In the genomic region with DNA sequence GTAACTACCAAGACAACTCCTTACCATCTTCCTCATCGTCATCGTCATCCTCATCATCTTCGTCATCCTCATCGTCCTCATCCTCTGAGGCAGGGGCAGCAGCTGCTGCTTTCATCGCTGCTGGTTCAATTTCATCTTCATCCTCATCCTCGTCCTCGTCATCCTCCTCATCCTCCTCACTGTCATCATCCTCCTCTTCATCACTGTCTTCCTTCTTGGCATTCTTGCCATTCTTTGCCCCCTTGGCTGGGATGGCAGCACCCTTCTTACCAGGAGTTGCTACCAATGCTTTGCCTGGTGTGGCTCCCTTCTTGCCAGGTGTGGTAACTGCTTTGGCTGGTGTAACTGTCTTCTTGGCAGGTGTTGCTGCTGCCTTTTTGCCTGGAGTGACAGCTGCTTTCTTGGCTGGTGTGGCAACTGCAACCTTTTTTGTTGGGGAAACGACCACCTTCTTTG, we compare ENCODE assay signal across 13 cellular contexts. TPM values are rescaled to one million over a fixed set of nuclear protein-coding genes. Genes with fewer than 3 reads are reported as not detected.
DNase-seq lines count a peak whose midpoint lies in the region; FAIRE-seq and TF ChIP-seq lines count a peak whose summit lies in the region.
"Had no signal": no experiment of that assay in that cellular context is flagged by ENCODE, and none has a peak within 500 bp of the region (broad histone marks: within the 10 kb centered on the region; RNA-seq: fewer than 3 reads in every experiment).

No MANE protein-coding gene starts in this region.

- H3K27me3 Mint-ChIP-seq in glutamatergic neuron (ENCODE audit: unreplicated experiment) (peaks cover 8% of the 10 kb centered on the region), type B pancreatic cell (no peaks in the 10 kb centered on the region)
- H3K27me3 Mint-ChIP-seq: B cell had no signal

- peaks cover 63% of the 10 kb centered on the region for H3K36me3 ChIP-seq in right atrium auricular region

- H3K4me1 Mint-ChIP-seq in glutamatergic neuron (ENCODE audit: low read depth, unreplicated experiment), result peaks cover 13% of the 10 kb centered on the region
- H3K4me1 Mint-ChIP-seq in type B pancreatic cell (ENCODE audit: unreplicated experiment), result peaks cover 28% of the 10 kb centered on the region

- FAIRE-seq in D721Med (lab: Jason Lieb, UNC), result no peak

- intact Hi-C loops in cardiac septum (cut with DNase I), result no loop called here

- POLR2A ChIA-PET in RWPE1 (lab: Yijun Ruan, JAX; ENCODE audit: low non-redundant PET), result no interaction called here

- peaks cover 0 to 32% of the 10 kb centered on the region in 2 donors for H3K4me1 ChIP-seq in right atrium auricular region

- no peak for TF ChIP-seq CTCF in right atrium auricular region (IDR thresholded peaks at IDR 0.05)
- TF ChIP-seq CTCF in RWPE1 (conservative IDR thresholded peaks at IDR 0.05; ENCODE audit: low read depth), result no peak
- TF ChIP-seq CTCF in glutamatergic neuron (IDR thresholded peaks at IDR 0.05; ENCODE audit: partially characterized antibody, unreplicated experiment), result no peak
- no peak for TF ChIP-seq CTCF in type B pancreatic cell (conservative IDR thresholded peaks at IDR 0.05)
- TF ChIP-seq CTCF in D721Med (IDR thresholded peaks at IDR 0.05; ENCODE audit: insufficient read depth, missing control alignments), result no peak

- no peak overlapping the region for H3K27ac Mint-ChIP-seq in glutamatergic neuron (ENCODE audit: unreplicated experiment)
- H3K27ac Mint-ChIP-seq in type B pancreatic cell, result peak overlapping the region; percentile 99
- H3K27ac Mint-ChIP-seq: B cell had no signal

- peak; percentile 6 for DNase-seq in cardiac septum (ENCODE audit: low spot score)
- DNase-seq in right atrium auricular region (ENCODE audit: low spot score), result no peak
- no peak for DNase-seq in RWPE1 (ENCODE audit: low spot score)
- no peak for DNase-seq in glutamatergic neuron
- DNase-seq in type B pancreatic cell (ENCODE audit: extremely low spot score, unreplicated experiment), result no peak
- DNase-seq in stimulated activated CD4-positive, alpha-beta T cell treated with anti-CD3 and anti-CD28 coated beads, Interleukin-15, amount 100 ng/mL, for 24 hours, result no peak
- no peak for DNase-seq in KG1 (lab: John Stamatoyannopoulos, UW)
- no peak for DNase-seq in D721Med (ENCODE audit: insufficient read length, low spot score)
- DNase-seq: colonic mucosa, foreskin keratinocyte, left cardiac atrium, NCI-H1694 had no signal

- H3K36me3 Mint-ChIP-seq in glutamatergic neuron (ENCODE audit: unreplicated experiment) (peaks cover 6% of the 10 kb centered on the region), type B pancreatic cell (peaks cover 56% of the 10 kb centered on the region)

- H3K4me3 ChIP-seq in right atrium auricular region, result no peak overlapping the region
- H3K4me3 ChIP-seq: colonic mucosa had no signal

- no peaks in the 10 kb centered on the region for H3K27me3 ChIP-seq in right atrium auricular region
- H3K27me3 ChIP-seq: colonic mucosa, foreskin keratinocyte had no signal

- H3K9me3 Mint-ChIP-seq in glutamatergic neuron (ENCODE audit: unreplicated experiment), result peaks cover 5% of the 10 kb centered on the region
- H3K9me3 Mint-ChIP-seq in type B pancreatic cell, result no peaks in the 10 kb centered on the region

- no peak overlapping the region for H3K27ac ChIP-seq in right atrium auricular region
- peak overlapping the region; percentile 18; the same call in 1 of the 2 replicates for H3K27ac ChIP-seq in RWPE1
- H3K27ac ChIP-seq: colonic mucosa, foreskin keratinocyte had no signal

- H3K9me3 ChIP-seq in right atrium auricular region, result no peaks in the 10 kb centered on the region
- H3K9me3 ChIP-seq: colonic mucosa had no signal

- H3K4me3 Mint-ChIP-seq in glutamatergic neuron (ENCODE audit: unreplicated experiment) (peak overlapping the region; percentile 17), type B pancreatic cell (peak overlapping the region; percentile 90)

- CTCF ChIA-PET in RWPE1 (lab: Yijun Ruan, JAX), result interaction anchor here (0.6 to 0.9 kb wide), 2 partner anchors 56 to 205 kb away, joined by 3 read pairs; no protein-coding TSS in a partner anchor

RNA-seq across cellular contexts. Expression of gene NCL, which starts 2.7 kb away (rescaled TPM):
- 299 TPM for total RNA-seq in cardiac septum
- total RNA-seq in right atrium auricular region, result 10 to 100 TPM; 73.5 to 85.8 TPM
- total RNA-seq in glutamatergic neuron (ENCODE audit: unreplicated experiment), result 320 TPM
- 499 and 709 TPM in 2 replicates for total RNA-seq in type B pancreatic cell (ENCODE audit: low replicate concordance)
